Comparison of ENCODE assay signal across 1 cellular context in the genomic region with DNA sequence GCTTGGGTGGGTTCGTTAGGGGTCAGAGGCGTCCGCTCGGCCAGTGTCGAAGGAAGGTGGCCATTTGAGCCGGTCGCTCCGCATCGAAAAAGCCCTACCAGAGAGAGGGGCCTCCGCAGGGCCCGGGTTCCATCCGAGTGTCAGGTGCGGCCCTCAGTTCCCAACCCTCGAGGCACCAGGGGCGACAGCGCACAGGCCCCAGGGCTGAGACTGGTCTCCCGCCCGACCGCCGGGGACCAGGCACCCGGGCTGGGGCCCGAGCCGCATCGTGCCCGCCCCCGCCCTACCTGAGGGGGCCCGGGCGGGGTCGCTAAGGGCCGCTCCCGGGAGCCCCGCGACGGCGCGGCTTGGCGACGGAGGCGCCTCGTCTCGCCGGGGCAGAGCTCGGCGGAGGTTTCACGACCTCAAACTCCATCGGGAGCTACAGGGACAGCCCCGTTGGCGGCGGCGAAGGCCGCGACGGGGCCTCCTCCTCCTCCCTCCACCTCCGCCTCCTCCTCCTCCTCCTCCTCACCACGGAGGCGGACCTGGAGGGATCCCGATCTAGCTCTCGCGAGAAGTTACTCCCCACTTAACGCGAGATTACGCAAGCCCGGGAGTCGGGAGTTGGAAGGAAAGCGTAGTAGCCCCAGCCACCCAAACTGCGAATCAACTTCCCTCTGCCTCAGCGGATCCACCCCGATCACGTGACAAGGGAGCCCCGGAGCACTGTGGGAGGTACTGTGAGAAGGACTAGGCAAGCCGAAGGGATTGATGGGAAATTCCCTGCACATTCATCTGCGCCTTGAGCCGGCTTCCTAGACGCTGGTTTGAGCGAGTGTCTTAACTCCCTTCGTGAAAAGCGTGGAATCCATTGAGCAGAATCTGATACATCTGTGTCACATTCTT.
TF ChIP-seq lines count a peak whose summit lies in the region.

A gene with protein sequence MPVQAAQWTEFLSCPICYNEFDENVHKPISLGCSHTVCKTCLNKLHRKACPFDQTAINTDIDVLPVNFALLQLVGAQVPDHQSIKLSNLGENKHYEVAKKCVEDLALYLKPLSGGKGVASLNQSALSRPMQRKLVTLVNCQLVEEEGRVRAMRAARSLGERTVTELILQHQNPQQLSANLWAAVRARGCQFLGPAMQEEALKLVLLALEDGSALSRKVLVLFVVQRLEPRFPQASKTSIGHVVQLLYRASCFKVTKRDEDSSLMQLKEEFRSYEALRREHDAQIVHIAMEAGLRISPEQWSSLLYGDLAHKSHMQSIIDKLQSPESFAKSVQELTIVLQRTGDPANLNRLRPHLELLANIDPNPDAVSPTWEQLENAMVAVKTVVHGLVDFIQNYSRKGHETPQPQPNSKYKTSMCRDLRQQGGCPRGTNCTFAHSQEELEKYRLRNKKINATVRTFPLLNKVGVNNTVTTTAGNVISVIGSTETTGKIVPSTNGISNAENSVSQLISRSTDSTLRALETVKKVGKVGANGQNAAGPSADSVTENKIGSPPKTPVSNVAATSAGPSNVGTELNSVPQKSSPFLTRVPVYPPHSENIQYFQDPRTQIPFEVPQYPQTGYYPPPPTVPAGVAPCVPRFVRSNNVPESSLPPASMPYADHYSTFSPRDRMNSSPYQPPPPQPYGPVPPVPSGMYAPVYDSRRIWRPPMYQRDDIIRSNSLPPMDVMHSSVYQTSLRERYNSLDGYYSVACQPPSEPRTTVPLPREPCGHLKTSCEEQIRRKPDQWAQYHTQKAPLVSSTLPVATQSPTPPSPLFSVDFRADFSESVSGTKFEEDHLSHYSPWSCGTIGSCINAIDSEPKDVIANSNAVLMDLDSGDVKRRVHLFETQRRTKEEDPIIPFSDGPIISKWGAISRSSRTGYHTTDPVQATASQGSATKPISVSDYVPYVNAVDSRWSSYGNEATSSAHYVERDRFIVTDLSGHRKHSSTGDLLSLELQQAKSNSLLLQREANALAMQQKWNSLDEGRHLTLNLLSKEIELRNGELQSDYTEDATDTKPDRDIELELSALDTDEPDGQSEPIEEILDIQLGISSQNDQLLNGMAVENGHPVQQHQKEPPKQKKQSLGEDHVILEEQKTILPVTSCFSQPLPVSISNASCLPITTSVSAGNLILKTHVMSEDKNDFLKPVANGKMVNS (minus strand): TSS at position 537 of the 888 bp plus-strand sequence. CDS start 7,850 bp downstream, outside the sequence.

TF ChIP-seq in K562, 482 proteins besides CTCF, POLR2A, EP300 and RAD21 (continued from another document and continues in another):
- TF ChIP-seq, protein P1, sequence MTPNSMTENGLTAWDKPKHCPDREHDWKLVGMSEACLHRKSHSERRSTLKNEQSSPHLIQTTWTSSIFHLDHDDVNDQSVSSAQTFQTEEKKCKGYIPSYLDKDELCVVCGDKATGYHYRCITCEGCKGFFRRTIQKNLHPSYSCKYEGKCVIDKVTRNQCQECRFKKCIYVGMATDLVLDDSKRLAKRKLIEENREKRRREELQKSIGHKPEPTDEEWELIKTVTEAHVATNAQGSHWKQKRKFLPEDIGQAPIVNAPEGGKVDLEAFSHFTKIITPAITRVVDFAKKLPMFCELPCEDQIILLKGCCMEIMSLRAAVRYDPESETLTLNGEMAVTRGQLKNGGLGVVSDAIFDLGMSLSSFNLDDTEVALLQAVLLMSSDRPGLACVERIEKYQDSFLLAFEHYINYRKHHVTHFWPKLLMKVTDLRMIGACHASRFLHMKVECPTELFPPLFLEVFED (CRISPR knock-in tag; conservative IDR thresholded peaks at IDR 0.05): 0 out of 2 replicates have a peak, but pooled peaks have one; percentile 4
- TF ChIP-seq, protein P2, sequence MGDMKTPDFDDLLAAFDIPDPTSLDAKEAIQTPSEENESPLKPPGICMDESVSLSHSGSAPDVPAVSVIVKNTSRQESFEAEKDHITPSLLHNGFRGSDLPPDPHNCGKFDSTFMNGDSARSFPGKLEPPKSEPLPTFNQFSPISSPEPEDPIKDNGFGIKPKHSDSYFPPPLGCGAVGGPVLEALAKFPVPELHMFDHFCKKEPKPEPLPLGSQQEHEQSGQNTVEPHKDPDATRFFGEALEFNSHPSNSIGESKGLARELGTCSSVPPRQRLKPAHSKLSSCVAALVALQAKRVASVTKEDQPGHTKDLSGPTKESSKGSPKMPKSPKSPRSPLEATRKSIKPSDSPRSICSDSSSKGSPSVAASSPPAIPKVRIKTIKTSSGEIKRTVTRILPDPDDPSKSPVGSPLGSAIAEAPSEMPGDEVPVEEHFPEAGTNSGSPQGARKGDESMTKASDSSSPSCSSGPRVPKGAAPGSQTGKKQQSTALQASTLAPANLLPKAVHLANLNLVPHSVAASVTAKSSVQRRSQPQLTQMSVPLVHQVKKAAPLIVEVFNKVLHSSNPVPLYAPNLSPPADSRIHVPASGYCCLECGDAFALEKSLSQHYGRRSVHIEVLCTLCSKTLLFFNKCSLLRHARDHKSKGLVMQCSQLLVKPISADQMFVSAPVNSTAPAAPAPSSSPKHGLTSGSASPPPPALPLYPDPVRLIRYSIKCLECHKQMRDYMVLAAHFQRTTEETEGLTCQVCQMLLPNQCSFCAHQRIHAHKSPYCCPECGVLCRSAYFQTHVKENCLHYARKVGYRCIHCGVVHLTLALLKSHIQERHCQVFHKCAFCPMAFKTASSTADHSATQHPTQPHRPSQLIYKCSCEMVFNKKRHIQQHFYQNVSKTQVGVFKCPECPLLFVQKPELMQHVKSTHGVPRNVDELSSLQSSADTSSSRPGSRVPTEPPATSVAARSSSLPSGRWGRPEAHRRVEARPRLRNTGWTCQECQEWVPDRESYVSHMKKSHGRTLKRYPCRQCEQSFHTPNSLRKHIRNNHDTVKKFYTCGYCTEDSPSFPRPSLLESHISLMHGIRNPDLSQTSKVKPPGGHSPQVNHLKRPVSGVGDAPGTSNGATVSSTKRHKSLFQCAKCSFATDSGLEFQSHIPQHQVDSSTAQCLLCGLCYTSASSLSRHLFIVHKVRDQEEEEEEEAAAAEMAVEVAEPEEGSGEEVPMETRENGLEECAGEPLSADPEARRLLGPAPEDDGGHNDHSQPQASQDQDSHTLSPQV (IDR thresholded peaks at IDR 0.05): peak; percentile 46; the same call in 1 of the 2 replicates
- no peak for TF ChIP-seq ZNF3 (CRISPR knock-in tag; IDR thresholded peaks at IDR 0.05)
- peak; percentile 90 for TF ChIP-seq HCFC1 (IDR thresholded peaks at IDR 0.05; ENCODE audit: low read depth, low read length)
- TF ChIP-seq, protein P3, sequence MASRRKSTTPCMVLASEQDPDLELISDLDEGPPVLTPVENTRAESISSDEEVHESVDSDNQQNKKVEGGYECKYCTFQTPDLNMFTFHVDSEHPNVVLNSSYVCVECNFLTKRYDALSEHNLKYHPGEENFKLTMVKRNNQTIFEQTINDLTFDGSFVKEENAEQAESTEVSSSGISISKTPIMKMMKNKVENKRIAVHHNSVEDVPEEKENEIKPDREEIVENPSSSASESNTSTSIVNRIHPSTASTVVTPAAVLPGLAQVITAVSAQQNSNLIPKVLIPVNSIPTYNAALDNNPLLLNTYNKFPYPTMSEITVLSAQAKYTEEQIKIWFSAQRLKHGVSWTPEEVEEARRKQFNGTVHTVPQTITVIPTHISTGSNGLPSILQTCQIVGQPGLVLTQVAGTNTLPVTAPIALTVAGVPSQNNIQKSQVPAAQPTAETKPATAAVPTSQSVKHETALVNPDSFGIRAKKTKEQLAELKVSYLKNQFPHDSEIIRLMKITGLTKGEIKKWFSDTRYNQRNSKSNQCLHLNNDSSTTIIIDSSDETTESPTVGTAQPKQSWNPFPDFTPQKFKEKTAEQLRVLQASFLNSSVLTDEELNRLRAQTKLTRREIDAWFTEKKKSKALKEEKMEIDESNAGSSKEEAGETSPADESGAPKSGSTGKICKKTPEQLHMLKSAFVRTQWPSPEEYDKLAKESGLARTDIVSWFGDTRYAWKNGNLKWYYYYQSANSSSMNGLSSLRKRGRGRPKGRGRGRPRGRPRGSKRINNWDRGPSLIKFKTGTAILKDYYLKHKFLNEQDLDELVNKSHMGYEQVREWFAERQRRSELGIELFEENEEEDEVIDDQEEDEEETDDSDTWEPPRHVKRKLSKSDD (conservative IDR thresholded peaks at IDR 0.05; ENCODE audit: low read length): peak; percentile 97; the same call in 1 of the 2 replicates
- TF ChIP-seq, protein P4, sequence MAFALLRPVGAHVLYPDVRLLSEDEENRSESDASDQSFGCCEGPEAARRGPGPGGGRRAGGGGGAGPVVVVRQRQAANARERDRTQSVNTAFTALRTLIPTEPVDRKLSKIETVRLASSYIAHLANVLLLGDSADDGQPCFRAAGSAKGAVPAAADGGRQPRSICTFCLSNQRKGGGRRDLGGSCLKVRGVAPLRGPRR (CRISPR knock-in tag; IDR thresholded peaks at IDR 0.05): no peak
- TF ChIP-seq, protein P5, sequence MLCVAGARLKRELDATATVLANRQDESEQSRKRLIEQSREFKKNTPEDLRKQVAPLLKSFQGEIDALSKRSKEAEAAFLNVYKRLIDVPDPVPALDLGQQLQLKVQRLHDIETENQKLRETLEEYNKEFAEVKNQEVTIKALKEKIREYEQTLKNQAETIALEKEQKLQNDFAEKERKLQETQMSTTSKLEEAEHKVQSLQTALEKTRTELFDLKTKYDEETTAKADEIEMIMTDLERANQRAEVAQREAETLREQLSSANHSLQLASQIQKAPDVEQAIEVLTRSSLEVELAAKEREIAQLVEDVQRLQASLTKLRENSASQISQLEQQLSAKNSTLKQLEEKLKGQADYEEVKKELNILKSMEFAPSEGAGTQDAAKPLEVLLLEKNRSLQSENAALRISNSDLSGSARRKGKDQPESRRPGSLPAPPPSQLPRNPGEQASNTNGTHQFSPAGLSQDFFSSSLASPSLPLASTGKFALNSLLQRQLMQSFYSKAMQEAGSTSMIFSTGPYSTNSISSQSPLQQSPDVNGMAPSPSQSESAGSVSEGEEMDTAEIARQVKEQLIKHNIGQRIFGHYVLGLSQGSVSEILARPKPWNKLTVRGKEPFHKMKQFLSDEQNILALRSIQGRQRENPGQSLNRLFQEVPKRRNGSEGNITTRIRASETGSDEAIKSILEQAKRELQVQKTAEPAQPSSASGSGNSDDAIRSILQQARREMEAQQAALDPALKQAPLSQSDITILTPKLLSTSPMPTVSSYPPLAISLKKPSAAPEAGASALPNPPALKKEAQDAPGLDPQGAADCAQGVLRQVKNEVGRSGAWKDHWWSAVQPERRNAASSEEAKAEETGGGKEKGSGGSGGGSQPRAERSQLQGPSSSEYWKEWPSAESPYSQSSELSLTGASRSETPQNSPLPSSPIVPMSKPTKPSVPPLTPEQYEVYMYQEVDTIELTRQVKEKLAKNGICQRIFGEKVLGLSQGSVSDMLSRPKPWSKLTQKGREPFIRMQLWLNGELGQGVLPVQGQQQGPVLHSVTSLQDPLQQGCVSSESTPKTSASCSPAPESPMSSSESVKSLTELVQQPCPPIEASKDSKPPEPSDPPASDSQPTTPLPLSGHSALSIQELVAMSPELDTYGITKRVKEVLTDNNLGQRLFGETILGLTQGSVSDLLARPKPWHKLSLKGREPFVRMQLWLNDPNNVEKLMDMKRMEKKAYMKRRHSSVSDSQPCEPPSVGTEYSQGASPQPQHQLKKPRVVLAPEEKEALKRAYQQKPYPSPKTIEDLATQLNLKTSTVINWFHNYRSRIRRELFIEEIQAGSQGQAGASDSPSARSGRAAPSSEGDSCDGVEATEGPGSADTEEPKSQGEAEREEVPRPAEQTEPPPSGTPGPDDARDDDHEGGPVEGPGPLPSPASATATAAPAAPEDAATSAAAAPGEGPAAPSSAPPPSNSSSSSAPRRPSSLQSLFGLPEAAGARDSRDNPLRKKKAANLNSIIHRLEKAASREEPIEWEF (CRISPR knock-in tag; IDR thresholded peaks at IDR 0.05): no peak
- TF ChIP-seq, protein P6, sequence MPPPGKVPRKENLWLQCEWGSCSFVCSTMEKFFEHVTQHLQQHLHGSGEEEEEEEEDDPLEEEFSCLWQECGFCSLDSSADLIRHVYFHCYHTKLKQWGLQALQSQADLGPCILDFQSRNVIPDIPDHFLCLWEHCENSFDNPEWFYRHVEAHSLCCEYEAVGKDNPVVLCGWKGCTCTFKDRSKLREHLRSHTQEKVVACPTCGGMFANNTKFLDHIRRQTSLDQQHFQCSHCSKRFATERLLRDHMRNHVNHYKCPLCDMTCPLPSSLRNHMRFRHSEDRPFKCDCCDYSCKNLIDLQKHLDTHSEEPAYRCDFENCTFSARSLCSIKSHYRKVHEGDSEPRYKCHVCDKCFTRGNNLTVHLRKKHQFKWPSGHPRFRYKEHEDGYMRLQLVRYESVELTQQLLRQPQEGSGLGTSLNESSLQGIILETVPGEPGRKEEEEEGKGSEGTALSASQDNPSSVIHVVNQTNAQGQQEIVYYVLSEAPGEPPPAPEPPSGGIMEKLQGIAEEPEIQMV (tag; conservative IDR thresholded peaks at IDR 0.05; ENCODE audit: low read depth): no peak
- TF ChIP-seq, protein P7, sequence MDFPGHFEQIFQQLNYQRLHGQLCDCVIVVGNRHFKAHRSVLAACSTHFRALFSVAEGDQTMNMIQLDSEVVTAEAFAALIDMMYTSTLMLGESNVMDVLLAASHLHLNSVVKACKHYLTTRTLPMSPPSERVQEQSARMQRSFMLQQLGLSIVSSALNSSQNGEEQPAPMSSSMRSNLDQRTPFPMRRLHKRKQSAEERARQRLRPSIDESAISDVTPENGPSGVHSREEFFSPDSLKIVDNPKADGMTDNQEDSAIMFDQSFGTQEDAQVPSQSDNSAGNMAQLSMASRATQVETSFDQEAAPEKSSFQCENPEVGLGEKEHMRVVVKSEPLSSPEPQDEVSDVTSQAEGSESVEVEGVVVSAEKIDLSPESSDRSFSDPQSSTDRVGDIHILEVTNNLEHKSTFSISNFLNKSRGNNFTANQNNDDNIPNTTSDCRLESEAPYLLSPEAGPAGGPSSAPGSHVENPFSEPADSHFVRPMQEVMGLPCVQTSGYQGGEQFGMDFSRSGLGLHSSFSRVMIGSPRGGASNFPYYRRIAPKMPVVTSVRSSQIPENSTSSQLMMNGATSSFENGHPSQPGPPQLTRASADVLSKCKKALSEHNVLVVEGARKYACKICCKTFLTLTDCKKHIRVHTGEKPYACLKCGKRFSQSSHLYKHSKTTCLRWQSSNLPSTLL (IDR thresholded peaks at IDR 0.05): no peak
- TF ChIP-seq FOXK1 (CRISPR knock-in tag; IDR thresholded peaks at IDR 0.05; ENCODE audit: borderline replicate concordance): no peak
- no peak for TF ChIP-seq ZNF347 (CRISPR knock-in tag; IDR thresholded peaks at IDR 0.05; ENCODE audit: low read depth)
- TF ChIP-seq TARDBP (IDR thresholded peaks at IDR 0.05): no peak
- peak; percentile 88 for TF ChIP-seq ZNF143 (CRISPR knock-in tag; IDR thresholded peaks at IDR 0.05)
- no peak for TF ChIP-seq NFATC3 (IDR thresholded peaks at IDR 0.05)
- TF ChIP-seq BDP1 (IDR thresholded peaks at IDR 0.05; ENCODE audit: insufficient read depth, insufficient read length): no peak
- TF ChIP-seq HDAC3 (IDR thresholded peaks at IDR 0.05; ENCODE audit: borderline replicate concordance, partially characterized antibody): no peak
- TF ChIP-seq CAMTA2 (CRISPR knock-in tag; conservative IDR thresholded peaks at IDR 0.05): peak; percentile 90; the same call in 1 of the 2 replicates
- TF ChIP-seq DNMT1 (IDR thresholded peaks at IDR 0.05): no peak
- no peak for TF ChIP-seq NR2C2 (CRISPR knock-in tag; IDR thresholded peaks at IDR 0.05)
- TF ChIP-seq NR2C2 (tag; IDR thresholded peaks at IDR 0.05): peak; percentile 81
- peak; percentile 63 to 93; a peak in 3 of 4 replicates for TF ChIP-seq KDM1A (IDR thresholded peaks at IDR 0.05)
- TF ChIP-seq OTX1 (CRISPR knock-in tag; IDR thresholded peaks at IDR 0.05): no peak
- no peak for TF ChIP-seq XRCC3 (IDR thresholded peaks at IDR 0.05)
- no peak for TF ChIP-seq ZNF551 (CRISPR knock-in tag; IDR thresholded peaks at IDR 0.05)
- no peak for TF ChIP-seq ZNF140 (CRISPR knock-in tag; IDR thresholded peaks at IDR 0.05)
- peak; percentile 40 for TF ChIP-seq SAP30 (IDR thresholded peaks at IDR 0.05; ENCODE audit: borderline replicate concordance, insufficient read depth, low read depth, low read length, poor library complexity, severe bottlenecking)
- TF ChIP-seq TCF3 (CRISPR knock-in tag; IDR thresholded peaks at IDR 0.05): no peak
